In the genomic region with DNA sequence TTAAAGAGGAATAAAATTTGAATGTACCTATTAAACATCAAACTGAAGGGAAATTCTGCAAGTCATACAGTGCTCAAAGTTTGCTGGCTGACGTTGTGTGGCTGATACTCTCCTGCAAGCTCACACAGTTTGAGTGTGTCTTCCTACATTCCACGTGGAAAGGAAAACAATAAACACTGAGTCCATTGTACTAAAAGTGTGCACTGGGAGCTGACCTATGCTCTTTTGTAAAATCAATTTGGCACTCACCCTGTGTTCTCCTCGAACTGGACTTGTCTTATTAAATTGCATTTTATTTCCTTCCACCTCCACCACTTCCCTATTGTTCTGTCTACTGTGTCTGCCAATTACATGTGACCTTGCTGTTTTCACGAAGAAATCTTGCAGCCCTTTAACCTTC, we compare ENCODE assay signal across 1 cellular context.
A peak's percentile ranks its signal among the peaks of the same experiment; 100 is the strongest.
TF ChIP-seq lines count a peak whose summit lies in the region.

No MANE protein-coding gene starts in this region.

TF ChIP-seq in HepG2, 621 proteins besides CTCF, POLR2A, EP300 and RAD21 (continued from another document):
- TF ChIP-seq, protein P1, sequence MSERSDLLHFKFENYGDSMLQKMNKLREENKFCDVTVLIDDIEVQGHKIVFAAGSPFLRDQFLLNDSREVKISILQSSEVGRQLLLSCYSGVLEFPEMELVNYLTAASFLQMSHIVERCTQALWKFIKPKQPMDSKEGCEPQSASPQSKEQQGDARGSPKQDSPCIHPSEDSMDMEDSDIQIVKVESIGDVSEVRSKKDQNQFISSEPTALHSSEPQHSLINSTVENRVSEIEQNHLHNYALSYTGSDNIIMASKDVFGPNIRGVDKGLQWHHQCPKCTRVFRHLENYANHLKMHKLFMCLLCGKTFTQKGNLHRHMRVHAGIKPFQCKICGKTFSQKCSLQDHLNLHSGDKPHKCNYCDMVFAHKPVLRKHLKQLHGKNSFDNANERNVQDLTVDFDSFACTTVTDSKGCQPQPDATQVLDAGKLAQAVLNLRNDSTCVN (CRISPR knock-in tag; IDR thresholded peaks at IDR 0.05; ENCODE audit: borderline replicate concordance): no peak
- TF ChIP-seq POGZ (CRISPR knock-in tag; IDR thresholded peaks at IDR 0.05) (peak; percentile 77), ATAD3A (CRISPR knock-in tag; IDR thresholded peaks at IDR 0.05) (no peak), FOSL2 (CRISPR knock-in tag; IDR thresholded peaks at IDR 0.05) (no peak), ZNF747 (CRISPR knock-in tag; IDR thresholded peaks at IDR 0.05; ENCODE audit: borderline replicate concordance) (0 out of 2 replicates have a peak, but pooled peaks have one; percentile 26), SAP130 (CRISPR knock-in tag; IDR thresholded peaks at IDR 0.05; ENCODE audit: low read depth) (peak; percentile 59), RXRB (CRISPR knock-in tag; IDR thresholded peaks at IDR 0.05; ENCODE audit: borderline replicate concordance) (peak; percentile 22; the same call in 1 of the 2 replicates), SNRNP70 (IDR thresholded peaks at IDR 0.05; ENCODE audit: low read depth, low read length) (no peak), ASH2L (IDR thresholded peaks at IDR 0.05; ENCODE audit: insufficient read length, low read depth, low read length) (peak; percentile 56), ZNF331 (CRISPR knock-in tag; IDR thresholded peaks at IDR 0.05) (peak; percentile 81; the same call in 1 of the 2 replicates), ZNF776 (CRISPR knock-in tag; IDR thresholded peaks at IDR 0.05) (no peak), ATF1 (CRISPR knock-in tag; IDR thresholded peaks at IDR 0.05) (0 out of 2 replicates have a peak, but pooled peaks have one; percentile 37), GATAD2A (CRISPR knock-in tag; IDR thresholded peaks at IDR 0.05) (peak; percentile 77), REPIN1 (CRISPR knock-in tag; IDR thresholded peaks at IDR 0.05; ENCODE audit: borderline replicate concordance, low read depth) (peak; percentile 40; the same call in 1 of the 2 replicates), CHD4 (IDR thresholded peaks at IDR 0.05; ENCODE audit: borderline replicate concordance, low read length) (0 out of 2 replicates have a peak, but pooled peaks have one; percentile 42), ZNF205 (CRISPR knock-in tag; IDR thresholded peaks at IDR 0.05) (0 out of 2 replicates have a peak, but pooled peaks have one; percentile 63), ZNF768 (CRISPR knock-in tag; IDR thresholded peaks at IDR 0.05) (no peak), SOX5 (CRISPR knock-in tag; IDR thresholded peaks at IDR 0.05; ENCODE audit: borderline replicate concordance) (peak; percentile 98), BHLHE40 (IDR thresholded peaks at IDR 0.05; ENCODE audit: low read length) (peak; percentile 69), ETV5 (CRISPR knock-in tag; IDR thresholded peaks at IDR 0.05; ENCODE audit: borderline replicate concordance) (no peak; the same call in 1 of the 2 replicates)
- TF ChIP-seq, protein P2, sequence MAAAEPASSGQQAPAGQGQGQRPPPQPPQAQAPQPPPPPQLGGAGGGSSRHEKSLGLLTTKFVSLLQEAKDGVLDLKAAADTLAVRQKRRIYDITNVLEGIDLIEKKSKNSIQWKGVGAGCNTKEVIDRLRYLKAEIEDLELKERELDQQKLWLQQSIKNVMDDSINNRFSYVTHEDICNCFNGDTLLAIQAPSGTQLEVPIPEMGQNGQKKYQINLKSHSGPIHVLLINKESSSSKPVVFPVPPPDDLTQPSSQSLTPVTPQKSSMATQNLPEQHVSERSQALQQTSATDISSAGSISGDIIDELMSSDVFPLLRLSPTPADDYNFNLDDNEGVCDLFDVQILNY (CRISPR knock-in tag; conservative IDR thresholded peaks at IDR 0.05): no peak
- TF ChIP-seq, protein P3, sequence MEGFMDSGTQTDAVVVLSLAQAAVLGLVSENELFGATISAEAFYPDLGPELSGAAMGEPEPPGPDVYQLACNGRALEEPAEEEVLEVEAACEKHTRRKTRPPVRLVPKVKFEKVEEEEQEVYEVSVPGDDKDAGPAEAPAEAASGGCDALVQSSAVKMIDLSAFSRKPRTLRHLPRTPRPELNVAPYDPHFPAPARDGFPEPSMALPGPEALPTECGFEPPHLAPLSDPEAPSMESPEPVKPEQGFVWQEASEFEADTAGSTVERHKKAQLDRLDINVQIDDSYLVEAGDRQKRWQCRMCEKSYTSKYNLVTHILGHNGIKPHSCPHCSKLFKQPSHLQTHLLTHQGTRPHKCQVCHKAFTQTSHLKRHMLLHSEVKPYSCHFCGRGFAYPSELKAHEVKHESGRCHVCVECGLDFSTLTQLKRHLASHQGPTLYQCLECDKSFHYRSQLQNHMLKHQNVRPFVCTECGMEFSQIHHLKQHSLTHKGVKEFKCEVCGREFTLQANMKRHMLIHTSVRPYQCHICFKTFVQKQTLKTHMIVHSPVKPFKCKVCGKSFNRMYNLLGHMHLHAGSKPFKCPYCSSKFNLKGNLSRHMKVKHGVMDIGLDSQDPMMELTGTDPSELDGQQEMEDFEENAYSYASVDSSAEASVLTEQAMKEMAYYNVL (CRISPR knock-in tag; IDR thresholded peaks at IDR 0.05; ENCODE audit: borderline replicate concordance): peak; percentile 96
- TF ChIP-seq, protein P4, sequence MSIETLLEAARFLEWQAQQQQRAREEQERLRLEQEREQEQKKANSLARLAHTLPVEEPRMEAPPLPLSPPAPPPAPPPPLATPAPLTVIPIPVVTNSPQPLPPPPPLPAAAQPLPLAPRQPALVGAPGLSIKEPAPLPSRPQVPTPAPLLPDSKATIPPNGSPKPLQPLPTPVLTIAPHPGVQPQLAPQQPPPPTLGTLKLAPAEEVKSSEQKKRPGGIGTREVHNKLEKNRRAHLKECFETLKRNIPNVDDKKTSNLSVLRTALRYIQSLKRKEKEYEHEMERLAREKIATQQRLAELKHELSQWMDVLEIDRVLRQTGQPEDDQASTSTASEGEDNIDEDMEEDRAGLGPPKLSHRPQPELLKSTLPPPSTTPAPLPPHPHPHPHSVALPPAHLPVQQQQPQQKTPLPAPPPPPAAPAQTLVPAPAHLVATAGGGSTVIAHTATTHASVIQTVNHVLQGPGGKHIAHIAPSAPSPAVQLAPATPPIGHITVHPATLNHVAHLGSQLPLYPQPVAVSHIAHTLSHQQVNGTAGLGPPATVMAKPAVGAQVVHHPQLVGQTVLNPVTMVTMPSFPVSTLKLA (IDR thresholded peaks at IDR 0.05): 0 out of 2 replicates have a peak, but pooled peaks have one; percentile 10
- TF ChIP-seq, protein P5, sequence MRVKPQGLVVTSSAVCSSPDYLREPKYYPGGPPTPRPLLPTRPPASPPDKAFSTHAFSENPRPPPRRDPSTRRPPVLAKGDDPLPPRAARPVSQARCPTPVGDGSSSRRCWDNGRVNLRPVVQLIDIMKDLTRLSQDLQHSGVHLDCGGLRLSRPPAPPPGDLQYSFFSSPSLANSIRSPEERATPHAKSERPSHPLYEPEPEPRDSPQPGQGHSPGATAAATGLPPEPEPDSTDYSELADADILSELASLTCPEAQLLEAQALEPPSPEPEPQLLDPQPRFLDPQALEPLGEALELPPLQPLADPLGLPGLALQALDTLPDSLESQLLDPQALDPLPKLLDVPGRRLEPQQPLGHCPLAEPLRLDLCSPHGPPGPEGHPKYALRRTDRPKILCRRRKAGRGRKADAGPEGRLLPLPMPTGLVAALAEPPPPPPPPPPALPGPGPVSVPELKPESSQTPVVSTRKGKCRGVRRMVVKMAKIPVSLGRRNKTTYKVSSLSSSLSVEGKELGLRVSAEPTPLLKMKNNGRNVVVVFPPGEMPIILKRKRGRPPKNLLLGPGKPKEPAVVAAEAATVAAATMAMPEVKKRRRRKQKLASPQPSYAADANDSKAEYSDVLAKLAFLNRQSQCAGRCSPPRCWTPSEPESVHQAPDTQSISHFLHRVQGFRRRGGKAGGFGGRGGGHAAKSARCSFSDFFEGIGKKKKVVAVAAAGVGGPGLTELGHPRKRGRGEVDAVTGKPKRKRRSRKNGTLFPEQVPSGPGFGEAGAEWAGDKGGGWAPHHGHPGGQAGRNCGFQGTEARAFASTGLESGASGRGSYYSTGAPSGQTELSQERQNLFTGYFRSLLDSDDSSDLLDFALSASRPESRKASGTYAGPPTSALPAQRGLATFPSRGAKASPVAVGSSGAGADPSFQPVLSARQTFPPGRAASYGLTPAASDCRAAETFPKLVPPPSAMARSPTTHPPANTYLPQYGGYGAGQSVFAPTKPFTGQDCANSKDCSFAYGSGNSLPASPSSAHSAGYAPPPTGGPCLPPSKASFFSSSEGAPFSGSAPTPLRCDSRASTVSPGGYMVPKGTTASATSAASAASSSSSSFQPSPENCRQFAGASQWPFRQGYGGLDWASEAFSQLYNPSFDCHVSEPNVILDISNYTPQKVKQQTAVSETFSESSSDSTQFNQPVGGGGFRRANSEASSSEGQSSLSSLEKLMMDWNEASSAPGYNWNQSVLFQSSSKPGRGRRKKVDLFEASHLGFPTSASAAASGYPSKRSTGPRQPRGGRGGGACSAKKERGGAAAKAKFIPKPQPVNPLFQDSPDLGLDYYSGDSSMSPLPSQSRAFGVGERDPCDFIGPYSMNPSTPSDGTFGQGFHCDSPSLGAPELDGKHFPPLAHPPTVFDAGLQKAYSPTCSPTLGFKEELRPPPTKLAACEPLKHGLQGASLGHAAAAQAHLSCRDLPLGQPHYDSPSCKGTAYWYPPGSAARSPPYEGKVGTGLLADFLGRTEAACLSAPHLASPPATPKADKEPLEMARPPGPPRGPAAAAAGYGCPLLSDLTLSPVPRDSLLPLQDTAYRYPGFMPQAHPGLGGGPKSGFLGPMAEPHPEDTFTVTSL (CRISPR knock-in tag; IDR thresholded peaks at IDR 0.05; ENCODE audit: borderline replicate concordance): peak; percentile 71; the same call in 1 of the 2 replicates
